In genomic region chr5:84453405-84453804, GRCh38 we compare ENCODE assay signal across 26 cellular contexts.
"Had no signal": no experiment of that assay in that cellular context is flagged by ENCODE, and none has a peak within 500 bp of the region (broad histone marks: within the 10 kb centered on the region; RNA-seq: fewer than 3 reads in every experiment).

No MANE protein-coding gene starts in this region.

- H3K4me3 ChIP-seq: colonic mucosa, coronary artery, dorsolateral prefrontal cortex, esophagus muscularis mucosa, esophagus squamous epithelium, gastrocnemius medialis, gastroesophageal sphincter, heart left ventricle, heart right ventricle, hepatocyte had no signal

- H3K9me3 ChIP-seq: colonic mucosa, gastrocnemius medialis had no signal

- H3K27me3 Mint-ChIP-seq: dendritic cell treated with granulocyte-macrophage colony-stimulating factor and Interleukin-4, amounts not matched to agents 40 ng/mL and 50 ng/mL, for 4 days; effector memory CD8-positive, alpha-beta T cell had no signal

- H3K36me3 ChIP-seq: colonic mucosa, esophagus muscularis mucosa, esophagus squamous epithelium, gastrocnemius medialis, gastroesophageal sphincter, heart left ventricle, heart right ventricle had no signal

- H2AFZ ChIP-seq: hepatocyte had no signal

- H3K79me2 ChIP-seq: hepatocyte had no signal

- ATAC-seq: effector memory CD8-positive, alpha-beta T cell; esophagus mucosa; foreskin keratinocyte; gastrocnemius medialis; gastroesophageal sphincter; heart left ventricle; heart right ventricle had no signal

- H3K27ac Mint-ChIP-seq: dendritic cell treated with granulocyte-macrophage colony-stimulating factor and Interleukin-4, amounts not matched to agents 40 ng/mL and 50 ng/mL, for 4 days; effector memory CD8-positive, alpha-beta T cell; endodermal cell had no signal

- DNase-seq: colonic mucosa; cortex of kidney; dermis blood vessel endothelial cell; dorsolateral prefrontal cortex; effector CD4-positive, alpha-beta T cell; effector CD8-positive, alpha-beta T cell; effector memory CD4-positive, alpha-beta T cell; effector memory CD8-positive, alpha-beta T cell; endodermal cell; erythroblast; esophagus squamous epithelium; foreskin fibroblast; foreskin keratinocyte; foreskin melanocyte; gastrocnemius medialis; glutamatergic neuron; head of caudate nucleus; heart left ventricle; heart right ventricle had no signal

- H3K4me2 ChIP-seq: hepatocyte had no signal

- H3K4me1 ChIP-seq: colonic mucosa, esophagus muscularis mucosa, foreskin keratinocyte, gastrocnemius medialis, gastroesophageal sphincter, heart left ventricle, heart right ventricle had no signal

- H3K27me3 ChIP-seq: colonic mucosa, dorsolateral prefrontal cortex, esophagus muscularis mucosa, esophagus squamous epithelium, gastrocnemius medialis, gastroesophageal sphincter, heart left ventricle, heart right ventricle, hepatocyte had no signal

- H3K27ac ChIP-seq: colonic mucosa, coronary artery, dorsolateral prefrontal cortex, epithelial cell of prostate, esophagus muscularis mucosa, esophagus squamous epithelium, foreskin keratinocyte, gastrocnemius medialis, gastroesophageal sphincter, heart left ventricle, heart right ventricle, hepatocyte had no signal

- H3K4me3 Mint-ChIP-seq: dendritic cell treated with granulocyte-macrophage colony-stimulating factor and Interleukin-4, amounts not matched to agents 40 ng/mL and 50 ng/mL, for 4 days; effector memory CD8-positive, alpha-beta T cell; endodermal cell had no signal
